8 cellular contexts compared by ENCODE assay signal in the genomic region with DNA sequence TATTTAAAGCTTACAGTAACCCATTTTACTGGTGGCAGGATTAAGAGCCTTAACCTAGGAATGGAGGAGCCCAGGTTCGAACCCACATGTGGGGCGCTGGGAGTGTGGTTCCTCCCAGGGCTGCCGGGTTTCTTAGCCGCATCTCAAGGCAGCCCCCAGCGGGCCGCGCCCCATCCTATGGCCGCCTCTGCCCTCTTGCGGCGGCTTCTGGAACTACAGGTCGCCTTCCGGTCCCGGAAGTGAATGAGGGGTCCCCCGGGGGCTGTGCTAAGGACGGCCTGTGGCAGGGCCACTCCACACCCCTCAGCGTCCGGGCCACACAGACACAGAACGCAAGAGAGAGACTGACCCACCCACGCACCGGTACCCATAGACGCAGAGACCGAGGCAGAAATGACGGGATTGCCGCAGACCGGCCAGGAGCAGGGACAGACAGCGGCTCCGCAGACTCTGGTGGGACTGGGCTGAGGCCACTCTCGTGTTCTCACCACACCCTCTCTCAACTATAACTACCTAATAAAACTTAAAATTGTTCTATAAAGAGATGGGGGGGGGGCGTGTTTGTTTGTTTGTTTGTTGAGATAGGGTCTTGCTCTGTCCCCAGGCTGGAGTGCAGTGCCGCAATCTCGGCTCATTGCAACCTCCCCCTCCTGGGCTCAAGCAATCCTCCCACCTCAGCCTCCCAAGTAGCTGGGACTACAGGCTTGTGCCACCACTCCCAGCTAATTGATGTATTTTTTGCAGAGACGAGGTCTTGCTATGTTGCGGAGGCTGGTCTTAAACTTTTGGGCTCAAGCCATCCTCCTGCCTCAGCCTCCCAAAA. TPM values are rescaled to one million over a fixed set of nuclear protein-coding genes. Genes with fewer than 3 reads are reported as not detected.
DNase-seq lines count a peak whose midpoint lies in the region; ATAC-seq and TF ChIP-seq lines count a peak whose summit lies in the region.
"Not testable (repeated sequence)": the region's sequence is repeated elsewhere in the genome, so short reads cannot be mapped to it uniquely, and the experiment has no call there.

No MANE protein-coding gene starts in this region.

- not testable (repeated sequence) for H3K36me3 Mint-ChIP-seq in naive B cell; stimulated activated memory B cell treated with anti-CD40 and anti-IgM and Interleukin-4, amounts not matched to agents 10 μg/mL and 1 μg/mL and 100 μg/mL, for 72 hours

- DNase-seq in GM06990 (ENCODE audit: extremely low read depth, insufficient read length); RWPE2 (ENCODE audit: low spot score); foreskin keratinocyte: not testable (repeated sequence)
- peak; percentile 63 for DNase-seq in activated effector memory CD4-positive, alpha-beta T cell treated with anti-CD3 and anti-CD28 coated beads, Interleukin-2, amount 50 U/mL, for 16 hours
- DNase-seq in naive B cell: peak; percentile 44

- H3K27ac ChIP-seq in RWPE2 (ENCODE audit: poor library complexity, severe bottlenecking); foreskin keratinocyte: not testable (repeated sequence)

- H3K4me3 Mint-ChIP-seq in naive B cell: peak overlapping the region in 1 of 8 donors; percentile 15
- H3K4me3 Mint-ChIP-seq in stimulated activated memory B cell treated with anti-CD40 and anti-IgM and Interleukin-4, amounts not matched to agents 10 μg/mL and 1 μg/mL and 100 μg/mL, for 72 hours: not testable (repeated sequence)

- H3K36me3 ChIP-seq in GM06990 (ENCODE audit: control insufficient read depth, insufficient read depth, low read length); RWPE2 (ENCODE audit: low read depth): not testable (repeated sequence)

- not testable (repeated sequence) for H3K4me1 ChIP-seq in RWPE2 (ENCODE audit: insufficient read depth, poor library complexity, severe bottlenecking); foreskin keratinocyte

- not testable (repeated sequence) for H3K27me3 ChIP-seq in GM06990 (replicated peaks; ENCODE audit: control insufficient read depth, insufficient read depth, low read length); RWPE2 (ENCODE audit: insufficient read depth, poor library complexity, severe bottlenecking); foreskin keratinocyte

- H3K4me1 Mint-ChIP-seq in naive B cell; stimulated activated memory B cell treated with anti-CD40 and anti-IgM and Interleukin-4, amounts not matched to agents 10 μg/mL and 1 μg/mL and 100 μg/mL, for 72 hours: not testable (repeated sequence)

- ATAC-seq in GM21381 (IDR thresholded peaks at IDR 0.05; ENCODE audit: unreplicated experiment): peak; percentile 86
- ATAC-seq in HG02981 (IDR thresholded peaks at IDR 0.05; ENCODE audit: unreplicated experiment): peak; percentile 57
- ATAC-seq in RWPE2 (ENCODE audit: low read depth): peak; percentile 89
- ATAC-seq in foreskin keratinocyte: peak; percentile 81
- peak; percentile 96 to 98 for ATAC-seq in naive B cell (ENCODE audit: low read depth in 2 of 2)
- peak; percentile 99 for ATAC-seq in stimulated activated memory B cell treated with anti-CD40 and anti-IgM and Interleukin-4, amounts not matched to agents 10 μg/mL and 1 μg/mL and 100 μg/mL, for 72 hours

- not testable (repeated sequence) for H3K9me3 ChIP-seq in RWPE2 (ENCODE audit: severe bottlenecking)

- not testable (repeated sequence) for H3K27ac Mint-ChIP-seq in naive B cell; stimulated activated memory B cell treated with anti-CD40 and anti-IgM and Interleukin-4, amounts not matched to agents 10 μg/mL and 1 μg/mL and 100 μg/mL, for 72 hours

- peak overlapping the region; percentile 44 for H3K4me3 ChIP-seq in GM06990 (replicated peaks; ENCODE audit: low read depth, low read length)
- not testable (repeated sequence) for H3K4me3 ChIP-seq in RWPE2 (ENCODE audit: severe bottlenecking)

- H3K27me3 Mint-ChIP-seq in naive B cell; stimulated activated memory B cell treated with anti-CD40 and anti-IgM and Interleukin-4, amounts not matched to agents 10 μg/mL and 1 μg/mL and 100 μg/mL, for 72 hours: not testable (repeated sequence)

- not testable (repeated sequence) for H3K9me3 Mint-ChIP-seq in naive B cell; stimulated activated memory B cell treated with anti-CD40 and anti-IgM and Interleukin-4, amounts not matched to agents 10 μg/mL and 1 μg/mL and 100 μg/mL, for 72 hours

- not testable (repeated sequence) for TF ChIP-seq CTCF in GM06990 (IDR thresholded peaks at IDR 0.05; ENCODE audit: insufficient read depth, low read length, poor library complexity, severe bottlenecking); RWPE2 (IDR thresholded peaks at IDR 0.05; ENCODE audit: poor library complexity, severe bottlenecking); foreskin keratinocyte (conservative IDR thresholded peaks at IDR 0.05)

RNA-seq across cellular contexts. Expression of a gene that starts 40.6 kb away (rescaled TPM):
- total RNA-seq in foreskin keratinocyte: 25.8 and 27.6 TPM in 2 replicates
- polyA plus RNA-seq in foreskin keratinocyte: 13.9 and 15.0 TPM in 2 replicates
- polyA plus RNA-seq in naive B cell (ENCODE audit: low read depth in 6 of 6): 10 to 100 TPM in 5 of 6 donors, 1 to 10 TPM in 1; 9.8 to 35.0 (median 28.9) TPM
